ENCODE assay signal across 1 cellular context in genomic region chr17:59617141-59617757, GRCh38.
TF ChIP-seq lines count a peak whose summit lies in the region.

No MANE protein-coding gene starts in this region.

TF ChIP-seq in HepG2, 621 proteins besides CTCF, POLR2A, EP300 and RAD21:
- no peak for TF ChIP-seq LCORL (IDR thresholded peaks at IDR 0.05)
- 0 out of 2 replicates have a peak, but pooled peaks have one; percentile 28 for TF ChIP-seq LCORL (CRISPR knock-in tag; IDR thresholded peaks at IDR 0.05)
- TF ChIP-seq MED1 (CRISPR knock-in tag; IDR thresholded peaks at IDR 0.05): no peak
